Comparison of ENCODE assay signal across 18 cellular contexts in genomic region chr12:42916143-42916542, GRCh38.
DNase-seq lines count a peak whose midpoint lies in the region; ATAC-seq and TF ChIP-seq lines count a peak whose summit lies in the region.
"Had no signal": no experiment of that assay in that cellular context is flagged by ENCODE, and none has a peak within 500 bp of the region (broad histone marks: within the 10 kb centered on the region; RNA-seq: fewer than 3 reads in every experiment).

No MANE protein-coding gene starts in this region.

- H3K9ac ChIP-seq in mesendoderm (ENCODE audit: low read length), result no peak overlapping the region

- peak overlapping the region; percentile 34 for H3K4me2 ChIP-seq in hepatocyte
- H3K4me2 ChIP-seq in mesendoderm (ENCODE audit: low read length), result no peak overlapping the region

- POLR2A ChIA-PET in T-cell (lab: Charles Lee), result interaction anchor here in 1 of 2 donors (0.6 kb wide), 1 partner anchor 519 kb away, joined by 3 read pairs; no protein-coding TSS in a partner anchor

- H3K23ac ChIP-seq in mesendoderm (ENCODE audit: low read length), result no peak overlapping the region

- H3K4me3 Mint-ChIP-seq in T-cell, result no peak overlapping the region

- no peak overlapping the region for H2BK5ac ChIP-seq in mesendoderm (ENCODE audit: low read length)

- H3K27me3 ChIP-seq in hepatocyte, result no peaks in the 10 kb centered on the region
- H3K27me3 ChIP-seq in mesendoderm (ENCODE audit: insufficient read depth, low read length, poor library complexity), result no peaks in the 10 kb centered on the region
- H3K27me3 ChIP-seq: MG63, Peyer's patch had no signal

- H3K36me3 Mint-ChIP-seq in T-cell, result no peaks in the 10 kb centered on the region

- no peak overlapping the region for H3K18ac ChIP-seq in mesendoderm (ENCODE audit: low read length)

- H4K5ac ChIP-seq in mesendoderm (ENCODE audit: low read length), result no peak overlapping the region

- peak; percentile 74 for DNase-seq in HT-29 (ENCODE audit: low spot score)
- DNase-seq in hepatocyte (ENCODE audit: low spot score), result peak; percentile 43
- no peak for DNase-seq in mesendoderm
- no peak for DNase-seq in dedifferentiated amniotic fluid mesenchymal stem cell (ENCODE audit: extremely low spot score)
- no peak for DNase-seq in T-cell
- DNase-seq in ecto neural progenitor cell (ENCODE audit: low spot score), result no peak
- DNase-seq: C1 segment of cervical spinal cord, H7, IMR-90, Karpas-422, MG63, NCI-H1092, NCI-H226, NCI-H524 treated with DMSO at 0.1 percent for 48 hours, Peyer's patch, SHP77 had no signal

- no peak for ATAC-seq in GM19397 (IDR thresholded peaks at IDR 0.05; ENCODE audit: unreplicated experiment)
- ATAC-seq in T-cell (replicated peaks in 1 of 4), result no peak

- H3K4me3 ChIP-seq in hepatocyte (no peak overlapping the region), mesendoderm (ENCODE audit: low read length) (no peak overlapping the region)
- H3K4me3 ChIP-seq: MG63, Peyer's patch had no signal

- H2BK120ac ChIP-seq in mesendoderm (ENCODE audit: low read depth, low read length), result no peak overlapping the region

- peak overlapping the region; percentile 24 for H3K27ac ChIP-seq in 22Rv1
- H3K27ac ChIP-seq in hepatocyte, result peak overlapping the region; percentile 40
- H3K27ac ChIP-seq in mesendoderm (ENCODE audit: low read depth, low read length), result no peak overlapping the region
- H3K27ac ChIP-seq: Peyer's patch had no signal

- peaks cover 23% of the 10 kb centered on the region for H3K4me1 ChIP-seq in hepatocyte (ENCODE audit: insufficient read depth)
- H3K4me1 ChIP-seq in mesendoderm (ENCODE audit: control insufficient read depth, low read depth, low read length), result peaks cover 8% of the 10 kb centered on the region
- H3K4me1 ChIP-seq: Peyer's patch had no signal

- H3K27me3 Mint-ChIP-seq in T-cell, result no peaks in the 10 kb centered on the region

- 55% methylated on average over 3 of the region's 3 CpGs for WGBS in hepatocyte (ENCODE audit: low lambda C conversion rate, missing lambda C conversion rate)
- WGBS in mesendoderm (ENCODE audit: extremely low coverage, insufficient coverage, low lambda C conversion rate), result no CpG with 5 or more reads among the region's 3 CpGs

- no peak overlapping the region for H4K8ac ChIP-seq in mesendoderm (ENCODE audit: low read depth, low read length)

- no peaks in the 10 kb centered on the region for H3K9me2 ChIP-seq in hepatocyte (replicated peaks; ENCODE audit: insufficient read depth)

- no peak overlapping the region for H3K4ac ChIP-seq in mesendoderm (ENCODE audit: low read depth, low read length)

- H3K79me2 ChIP-seq in hepatocyte (no peaks in the 10 kb centered on the region), mesendoderm (ENCODE audit: control insufficient read depth, insufficient read depth, low read length) (no peaks in the 10 kb centered on the region)

- H2AFZ ChIP-seq in hepatocyte, result no peak overlapping the region

- peaks cover 6 to 11% (median 8%) of the 10 kb centered on the region in 3 donors for H3K9me3 Mint-ChIP-seq in T-cell

- no peaks in the 10 kb centered on the region for H3K36me3 ChIP-seq in hepatocyte (replicated peaks; ENCODE audit: insufficient read depth, low read depth)
- no peaks in the 10 kb centered on the region for H3K36me3 ChIP-seq in mesendoderm (ENCODE audit: control insufficient read depth, insufficient read depth, low read length)
- H3K36me3 ChIP-seq: MG63, Peyer's patch had no signal

- no peaks in the 10 kb centered on the region for H3K79me1 ChIP-seq in mesendoderm (ENCODE audit: low read length)

- TF ChIP-seq CTCF in 22Rv1 (IDR thresholded peaks at IDR 0.05) (no peak), hepatocyte (IDR thresholded peaks at IDR 0.05; ENCODE audit: poor library complexity) (no peak)

- H4K20me1 ChIP-seq in hepatocyte (ENCODE audit: insufficient read depth, poor library complexity, severe bottlenecking), result no peaks in the 10 kb centered on the region

- CTCF ChIA-PET in T-cell (lab: Charles Lee), result no interaction called here

- no peak overlapping the region for H3K27ac Mint-ChIP-seq in T-cell

- no peaks in the 10 kb centered on the region for H3K4me1 Mint-ChIP-seq in T-cell

- H2AK5ac ChIP-seq in mesendoderm (ENCODE audit: low read length), result no peak overlapping the region

- H2BK15ac ChIP-seq in mesendoderm (replicated peaks; ENCODE audit: low read depth), result peak overlapping the region; percentile 78

- H3K9me3 ChIP-seq in hepatocyte (ENCODE audit: low read depth), result no peaks in the 10 kb centered on the region
- H3K9me3 ChIP-seq: MG63 had no signal

- no peak overlapping the region for H3K56ac ChIP-seq in mesendoderm (ENCODE audit: low read length)

Comparison
In these comparisons a context has a peak if more than half of its experiments do, and no peak if none do; other contexts are left out.
1. DNase-seq: peak in HT-29 (single experiment) and hepatocyte (single experiment); none in mesendoderm (single experiment), dedifferentiated amniotic fluid mesenchymal stem cell (single experiment), T-cell (0 of 34) and ecto neural progenitor cell (single experiment).